Comparison of ENCODE assay signal across 19 cellular contexts in genomic region chr5:102787134-102787533, GRCh38. TPM values are rescaled to one million over a fixed set of nuclear protein-coding genes. Genes with fewer than 3 reads are reported as not detected.
DNase-seq lines count a peak whose midpoint lies in the region; ATAC-seq and TF ChIP-seq lines count a peak whose summit lies in the region.
"Had no signal": no experiment of that assay in that cellular context is flagged by ENCODE, and none has a peak within 500 bp of the region (broad histone marks: within the 10 kb centered on the region; RNA-seq: fewer than 3 reads in every experiment).

No MANE protein-coding gene starts in this region.

- intact Hi-C loops in left ventricle myocardium inferior (cut with micrococcal nuclease) (no loop called here), Right ventricle myocardium superior (cut with DNase I) (no loop called here), A673 (cut with micrococcal nuclease; ENCODE audit: unreplicated experiment) (loop anchor here (10.0 kb wide), 1 partner anchor 348 kb away; no protein-coding TSS in a partner anchor), gastrocnemius medialis (cut with DNase I; ENCODE audit: low total_unique reads) (no loop called here)

- H3K36me3 ChIP-seq in left ventricle myocardium inferior (no peaks in the 10 kb centered on the region), A673 (ENCODE audit: insufficient read depth, low read length, poor library complexity, severe bottlenecking) (peaks cover 3% of the 10 kb centered on the region), neuronal stem cell (replicated peaks in 1 of 2; ENCODE audit: control insufficient read depth in 2 of 2, insufficient read depth in 2 of 2, low read length in 2 of 2) (no peaks in the 10 kb centered on the region), gastrocnemius medialis (no peaks in the 10 kb centered on the region)

- WGBS in neuronal stem cell (ENCODE audit: extremely low coverage in 2 of 2, insufficient read length in 2 of 2, insufficient replicate concordance in 1 of 2), 2 donors: no CpG with 5 or more reads among the region's 2 CpGs

- no peak overlapping the region for H2AFZ ChIP-seq in neuronal stem cell (ENCODE audit: low read length)

- no peak overlapping the region for H2BK5ac ChIP-seq in neuronal stem cell (ENCODE audit: low read length)

- H3K23ac ChIP-seq in neuronal stem cell (ENCODE audit: low read depth, low read length, poor library complexity): no peak overlapping the region

- H3K27me3 Mint-ChIP-seq in T-cell: peaks cover 0 to 3% of the 10 kb centered on the region in 2 donors
- H3K27me3 Mint-ChIP-seq: CD4-positive, alpha-beta T cell had no signal

- TF ChIP-seq CTCF in left ventricle myocardium inferior (IDR thresholded peaks at IDR 0.05; ENCODE audit: borderline replicate concordance) (no peak), A673 (conservative IDR thresholded peaks at IDR 0.05; ENCODE audit: low read depth, low read length) (no peak), gastrocnemius medialis (IDR thresholded peaks at IDR 0.05 in 4 of 5, conservative IDR thresholded peaks at IDR 0.05 in 1 of 5) (no peak)

- H3K18ac ChIP-seq in neuronal stem cell (ENCODE audit: low read length): no peak overlapping the region

- H2BK15ac ChIP-seq in neuronal stem cell (ENCODE audit: low read length): no peak overlapping the region

- no peak overlapping the region for H3K4me2 ChIP-seq in neuronal stem cell (ENCODE audit: insufficient read depth, low read length, poor library complexity, severe bottlenecking)
- H3K4me2 ChIP-seq: BLaER1 treated with 17β-estradiol and CSF1 and Interleukin-3, amounts not matched to agents 10 nM and 100 nM had no signal

- H3K14ac ChIP-seq in neuronal stem cell (ENCODE audit: low read length): no peak overlapping the region

- no peak overlapping the region for H3K4me3 Mint-ChIP-seq in T-cell
- H3K4me3 Mint-ChIP-seq: B cell; CD4-positive, alpha-beta T cell; CD8-positive, alpha-beta T cell had no signal

- no peak for ATAC-seq in Right ventricle myocardium superior (ENCODE audit: poor library complexity)
- ATAC-seq in gastrocnemius medialis: peak; percentile 50 to 74
- ATAC-seq in T-cell (replicated peaks in 1 of 4): no peak
- ATAC-seq: CD8-positive, alpha-beta T cell had no signal

- CTCF ChIA-PET in A673 (lab: Charles Lee): no interaction called here
- CTCF ChIA-PET in T-cell (lab: Charles Lee): interaction anchor here in 1 of 2 donors (0.6 to 1.5 kb wide), 2 partner anchors 352 to 483 kb away, joined by 3 to 4 read pairs; no protein-coding TSS in a partner anchor

- H3K79me1 ChIP-seq in neuronal stem cell (ENCODE audit: low read depth, low read length): no peaks in the 10 kb centered on the region

- TF ChIP-seq POLR2A in gastrocnemius medialis (IDR thresholded peaks at IDR 0.05): no peak

- H3K4me1 Mint-ChIP-seq in T-cell: peaks cover 0 to 7% (median 4%) of the 10 kb centered on the region in 3 donors
- H3K4me1 Mint-ChIP-seq: B cell had no signal

- H3K4me3 ChIP-seq in left ventricle myocardium inferior (no peak overlapping the region), A673 (ENCODE audit: low read depth, low read length, poor library complexity, severe bottlenecking) (no peak overlapping the region), neuronal stem cell (ENCODE audit: low read length in 2 of 2) (no peak overlapping the region), gastrocnemius medialis (no peak overlapping the region)
- H3K4me3 ChIP-seq: BLaER1 treated with 17β-estradiol and CSF1 and Interleukin-3, amounts not matched to agents 10 nM and 100 nM had no signal

- H2BK120ac ChIP-seq in neuronal stem cell (ENCODE audit: low read depth, low read length): no peak overlapping the region

- H3K9me3 ChIP-seq in left ventricle myocardium inferior (replicated peaks) (no peaks in the 10 kb centered on the region), A673 (ENCODE audit: low read depth, low read length, poor library complexity, severe bottlenecking) (peaks cover 5% of the 10 kb centered on the region), neuronal stem cell (replicated peaks in 1 of 2; ENCODE audit: control insufficient read depth in 2 of 2, insufficient read depth in 1 of 2, low read depth in 1 of 2, low read length in 2 of 2) (peaks cover 2 to 13% of the 10 kb centered on the region in 2 donors), gastrocnemius medialis (no peaks in the 10 kb centered on the region)
- H3K9me3 ChIP-seq: Caco-2 had no signal

- in situ Hi-C loops in gastrocnemius medialis (cut with MboI; ENCODE audit: low sequenced_read_pairs in 4 of 4): loop anchor here in 3 of 4 donors (10.0 to 25.0 kb wide), 2 partner anchors 175 to 188 kb away; no protein-coding TSS in a partner anchor

- POLR2A ChIA-PET in A673 (lab: Charles Lee; ENCODE audit: low non-redundant PET): no interaction called here
- POLR2A ChIA-PET in T-cell (lab: Charles Lee): no interaction called here

- no TSS peak for BruUV-seq in A673 (replicated peaks; lab: Mats Ljungman, UMichigan)

- H3K36me3 Mint-ChIP-seq in T-cell: peaks cover 14% of the 10 kb centered on the region
- H3K36me3 Mint-ChIP-seq: CD8-positive, alpha-beta T cell had no signal

- H3K9me3 Mint-ChIP-seq in T-cell: no peaks in the 10 kb centered on the region
- H3K9me3 Mint-ChIP-seq: CD4-positive, alpha-beta T cell; CD8-positive, alpha-beta T cell had no signal

- no peak overlapping the region for H3K9ac ChIP-seq in neuronal stem cell (ENCODE audit: low read depth, low read length, poor library complexity)
- H3K9ac ChIP-seq: BLaER1 treated with 17β-estradiol and CSF1 and Interleukin-3, amounts not matched to agents 10 nM and 100 nM had no signal

- H3K4me1 ChIP-seq in left ventricle myocardium inferior (peaks cover 59% of the 10 kb centered on the region), A673 (ENCODE audit: insufficient read depth, low read length, poor library complexity, severe bottlenecking) (peaks cover 41% of the 10 kb centered on the region), neuronal stem cell (ENCODE audit: control insufficient read depth in 2 of 2, insufficient read depth in 1 of 2, low read depth in 1 of 2, low read length in 2 of 2) (peaks cover 0 to 1% of the 10 kb centered on the region in 2 donors), gastrocnemius medialis (peaks cover 52% of the 10 kb centered on the region in 2 donors)

- no peak overlapping the region for H4K91ac ChIP-seq in neuronal stem cell (ENCODE audit: low read depth, low read length, poor library complexity)

- H2BK12ac ChIP-seq in neuronal stem cell (ENCODE audit: low read length): no peak overlapping the region

- H3K4ac ChIP-seq in neuronal stem cell (ENCODE audit: low read length): no peak overlapping the region

- H2AK5ac ChIP-seq in neuronal stem cell (ENCODE audit: low read depth, low read length): no peak overlapping the region

- H3K27ac ChIP-seq in left ventricle myocardium inferior (replicated peaks) (peak overlapping the region; percentile 7), A673 (ENCODE audit: low read depth, low read length, poor library complexity, severe bottlenecking) (peak overlapping the region; percentile 2), neuronal stem cell (replicated peaks; ENCODE audit: low read length) (no peak overlapping the region), gastrocnemius medialis (peak overlapping the region in 3 of 4 donors; percentile 61 to 63 (median 62))
- H3K27ac ChIP-seq: 22Rv1; BLaER1 treated with 17β-estradiol and CSF1 and Interleukin-3, amounts not matched to agents 10 nM and 100 nM; C4-2B had no signal

- no peak overlapping the region for H3K27ac Mint-ChIP-seq in T-cell
- H3K27ac Mint-ChIP-seq: B cell; CD4-positive, alpha-beta T cell; CD8-positive, alpha-beta T cell had no signal

- peak overlapping the region; percentile 96 for H4K8ac ChIP-seq in neuronal stem cell (ENCODE audit: low read depth, low read length)

- DNase-seq in left ventricle myocardium inferior (no peak), Right ventricle myocardium superior (no peak), A673 (ENCODE audit: low spot score) (no peak), neuronal stem cell (ENCODE audit: low spot score) (no peak), gastrocnemius medialis (no peak), SIG-M5 treated with dmso at 0.1 percent for 504 hours (lab: John Stamatoyannopoulos, UW; ENCODE audit: unreplicated experiment) (no peak), T-cell (no peak)
- DNase-seq in central memory CD4-positive, alpha-beta T cell: no peak
- DNase-seq: AML-193; Caco-2; Calu3; CD4-positive, alpha-beta T cell; CD8-positive, alpha-beta T cell; DMS79 treated with DMSO at 0.1 percent for 48 hours; GF-D8 had no signal

- no peaks in the 10 kb centered on the region for H3K27me3 ChIP-seq in left ventricle myocardium inferior (ENCODE audit: low read depth)
- H3K27me3 ChIP-seq in A673 (replicated peaks; ENCODE audit: insufficient read depth, low read depth, low read length, poor library complexity): no peaks in the 10 kb centered on the region
- H3K27me3 ChIP-seq in neuronal stem cell (ENCODE audit: control insufficient read depth in 3 of 3, insufficient read depth in 3 of 3, low read depth in 1 of 3, low read length in 3 of 3): no peaks in the 10 kb centered on the region
- no peaks in the 10 kb centered on the region for H3K27me3 ChIP-seq in gastrocnemius medialis
- H3K27me3 ChIP-seq: BLaER1 treated with 17β-estradiol and CSF1 and Interleukin-3, amounts not matched to agents 10 nM and 100 nM had no signal

RNA-seq across cellular contexts. Expression of gene PAM, which starts 32.0 kb away (rescaled TPM):
- total RNA-seq in left ventricle myocardium inferior (1,051 TPM), Right ventricle myocardium superior (859 TPM), A673 (2021) (185 and 190 TPM in 2 replicates), gastrocnemius medialis (100 to 1,000 TPM; 102 to 210 (median 172) TPM), T-cell (10 to 100 TPM; 17.5 to 29.2 (median 23.3) TPM)
- polyA plus RNA-seq in neuronal stem cell (2013, experiment 1 of 2): 64.4 TPM
- 66.9 TPM for polyA plus RNA-seq in neuronal stem cell (2013, experiment 2 of 2)

Comparison
In these comparisons a context has a peak if more than half of its experiments do, and no peak if none do; other contexts are left out.
1. ATAC-seq: peak in gastrocnemius medialis (2 of 2); none in Right ventricle myocardium superior (single experiment) and T-cell (0 of 4).